ENCODE assay signal across 12 cellular contexts in genomic region chr2:36530983-36531354, GRCh38.
DNase-seq lines count a peak whose midpoint lies in the region; ATAC-seq, FAIRE-seq and TF ChIP-seq lines count a peak whose summit lies in the region.
"Had no signal": no experiment of that assay in that cellular context is flagged by ENCODE, and none has a peak within 500 bp of the region (broad histone marks: within the 10 kb centered on the region; RNA-seq: fewer than 3 reads in every experiment).

No MANE protein-coding gene starts in this region.

- CTCF ChIA-PET in BJ (lab: Yijun Ruan, JAX): interaction anchor here (1.0 to 1.4 kb wide), 2 partner anchors 10 to 21 kb away, joined by 3 read pairs; no protein-coding TSS in a partner anchor

- H3K27me3 Mint-ChIP-seq in astrocyte (ENCODE audit: low read depth, unreplicated experiment): no peaks in the 10 kb centered on the region
- H3K27me3 Mint-ChIP-seq: activated naive CD8-positive, alpha-beta T cell treated with anti-CD3 and anti-CD28 coated beads for 36 hours; CD4-positive, alpha-beta T cell had no signal

- H3K79me1 ChIP-seq in mesenchymal stem cell (replicated peaks; ENCODE audit: low read length, poor library complexity, severe bottlenecking): peaks cover 10% of the 10 kb centered on the region

- no peaks in the 10 kb centered on the region for H4K20me1 ChIP-seq in astrocyte (ENCODE audit: insufficient read depth, low read length)

- H3K9me3 ChIP-seq in astrocyte (ENCODE audit: insufficient read depth, low read depth, low read length) (no peaks in the 10 kb centered on the region), mesenchymal stem cell (ENCODE audit: control insufficient read depth, low read length) (no peaks in the 10 kb centered on the region)
- H3K9me3 ChIP-seq: right lobe of liver had no signal

- WGBS in mesenchymal stem cell: 84% methylated on average over 3 of the region's 3 CpGs

- no peak overlapping the region for H3K23ac ChIP-seq in mesenchymal stem cell (ENCODE audit: low read length in 2 of 2)

- peaks cover 9% of the 10 kb centered on the region for H3K36me3 Mint-ChIP-seq in astrocyte (ENCODE audit: low read depth, unreplicated experiment)

- peaks cover 21% of the 10 kb centered on the region for H3K4me1 Mint-ChIP-seq in astrocyte (ENCODE audit: low read depth, unreplicated experiment)

- no peak overlapping the region for H4K91ac ChIP-seq in mesenchymal stem cell (ENCODE audit: low read length)

- no peak overlapping the region for H2BK120ac ChIP-seq in mesenchymal stem cell (ENCODE audit: low read depth, low read length)

- H3K36me3 ChIP-seq in BJ (ENCODE audit: control insufficient read depth, insufficient read depth, low read length) (peaks cover 8% of the 10 kb centered on the region), astrocyte (ENCODE audit: insufficient read depth, low read length) (peaks cover 43% of the 10 kb centered on the region), mesenchymal stem cell (ENCODE audit: control insufficient read depth in 1 of 2, insufficient read depth in 2 of 2, low read depth in 1 of 2, low read length in 2 of 2) (peaks cover 12 to 23% of the 10 kb centered on the region in 2 experiments)
- H3K36me3 ChIP-seq: right lobe of liver, WERI-Rb-1 had no signal

- no peak overlapping the region for H3K4me3 Mint-ChIP-seq in astrocyte (ENCODE audit: unreplicated experiment)
- H3K4me3 Mint-ChIP-seq: activated naive CD8-positive, alpha-beta T cell treated with anti-CD3 and anti-CD28 coated beads for 36 hours; CD4-positive, alpha-beta T cell had no signal

- H3K4me3 ChIP-seq in BJ (ENCODE audit: low read depth, low read length): no peak overlapping the region
- H3K4me3 ChIP-seq in astrocyte (ENCODE audit: insufficient read depth, low read depth, low read length): no peak overlapping the region
- H3K4me3 ChIP-seq in mesenchymal stem cell (ENCODE audit: insufficient read depth in 1 of 2, low read depth in 1 of 2, low read length in 2 of 2): peak overlapping the region in 1 of 2 experiments; percentile 5
- H3K4me3 ChIP-seq: right lobe of liver had no signal

- H3K27ac Mint-ChIP-seq in astrocyte (ENCODE audit: unreplicated experiment): peak overlapping the region; percentile 76
- H3K27ac Mint-ChIP-seq: activated naive CD8-positive, alpha-beta T cell treated with anti-CD3 and anti-CD28 coated beads for 36 hours; CD4-positive, alpha-beta T cell had no signal

- no peak for FAIRE-seq in astrocyte (lab: Jason Lieb, UNC)

- POLR2A ChIA-PET in BJ (lab: Charles Lee): no interaction called here

- H2BK5ac ChIP-seq in mesenchymal stem cell (ENCODE audit: low read depth, low read length, poor library complexity, severe bottlenecking): no peak overlapping the region

- H3K4me2 ChIP-seq in astrocyte (ENCODE audit: low read length): no peak overlapping the region
- H3K4me2 ChIP-seq in mesenchymal stem cell (ENCODE audit: low read length, poor library complexity, severe bottlenecking): no peak overlapping the region

- no peak overlapping the region for H2BK12ac ChIP-seq in mesenchymal stem cell (ENCODE audit: low read length in 2 of 2)

- H3K9ac ChIP-seq in astrocyte (ENCODE audit: low read length) (no peak overlapping the region), mesenchymal stem cell (ENCODE audit: low read length) (peak overlapping the region; percentile 71)

- no peak overlapping the region for H3K18ac ChIP-seq in mesenchymal stem cell (ENCODE audit: low read depth in 1 of 2, low read length in 2 of 2)

- no peaks in the 10 kb centered on the region for H3K9me3 Mint-ChIP-seq in astrocyte (ENCODE audit: unreplicated experiment)
- H3K9me3 Mint-ChIP-seq: CD4-positive, alpha-beta T cell had no signal

- H3K14ac ChIP-seq in mesenchymal stem cell (ENCODE audit: low read length in 2 of 2): no peak overlapping the region

- ATAC-seq in HG03442 (IDR thresholded peaks at IDR 0.05; ENCODE audit: unreplicated experiment): peak; percentile 19
- no peak for ATAC-seq in GM18517 (IDR thresholded peaks at IDR 0.05; ENCODE audit: unreplicated experiment)
- no peak for ATAC-seq in HG03159 (IDR thresholded peaks at IDR 0.05; ENCODE audit: unreplicated experiment)

- H4K8ac ChIP-seq in mesenchymal stem cell (ENCODE audit: low read length): no peak overlapping the region

- H2AFZ ChIP-seq in astrocyte (ENCODE audit: low read depth, low read length) (no peak overlapping the region), mesenchymal stem cell (ENCODE audit: low read depth, low read length) (no peak overlapping the region)

- peaks cover 19% of the 10 kb centered on the region for H3K4me1 ChIP-seq in astrocyte (ENCODE audit: insufficient read depth, low read length)
- H3K4me1 ChIP-seq in mesenchymal stem cell (ENCODE audit: control insufficient read depth, insufficient read depth, low read depth, low read length): no peaks in the 10 kb centered on the region
- H3K4me1 ChIP-seq: right lobe of liver had no signal

- no peak overlapping the region for H2AK5ac ChIP-seq in mesenchymal stem cell (ENCODE audit: low read length, severe bottlenecking)

- no peaks in the 10 kb centered on the region for H3K27me3 ChIP-seq in BJ (ENCODE audit: control insufficient read depth, insufficient read depth, low read length)
- H3K27me3 ChIP-seq in astrocyte (ENCODE audit: insufficient read depth, low read length): no peaks in the 10 kb centered on the region
- H3K27me3 ChIP-seq in mesenchymal stem cell (ENCODE audit: control insufficient read depth in 1 of 2, insufficient read depth in 1 of 2, low read length in 2 of 2): no peaks in the 10 kb centered on the region
- H3K27me3 ChIP-seq: right lobe of liver had no signal

- TF ChIP-seq CTCF in BJ (IDR thresholded peaks at IDR 0.05; ENCODE audit: insufficient read depth, low read depth, low read length) (peak; percentile 20; the same call in 1 of the 2 replicates), astrocyte (IDR thresholded peaks at IDR 0.05; ENCODE audit: insufficient read depth, low read depth, low read length) (no peak)

- DNase-seq in BJ (ENCODE audit: low read depth) (no peak), astrocyte (ENCODE audit: low read depth) (no peak), mesenchymal stem cell (peak; percentile 74), NCI-H82 (lab: John Stamatoyannopoulos, UW) (no peak)
- no peak for DNase-seq in effector CD8-positive, alpha-beta T cell (lab: John Stamatoyannopoulos, UW)
- DNase-seq: activated naive CD8-positive, alpha-beta T cell treated with anti-CD3 and anti-CD28 coated beads for 36 hours; CD4-positive, alpha-beta T cell; right lobe of liver; WERI-Rb-1 had no signal

- H3K27ac ChIP-seq in astrocyte (ENCODE audit: low read depth, low read length): no peak overlapping the region
- H3K27ac ChIP-seq in mesenchymal stem cell (ENCODE audit: low read length, poor library complexity, severe bottlenecking): no peak overlapping the region
- H3K27ac ChIP-seq: right lobe of liver, WERI-Rb-1 had no signal

- H3K4ac ChIP-seq in mesenchymal stem cell (ENCODE audit: low read depth in 1 of 2, low read length in 2 of 2): no peak overlapping the region

- peaks cover 9% of the 10 kb centered on the region for H3K79me2 ChIP-seq in astrocyte (ENCODE audit: insufficient read depth, low read length)

- H2BK15ac ChIP-seq in mesenchymal stem cell (ENCODE audit: low read depth, poor library complexity, severe bottlenecking): no peak overlapping the region
